In genomic region chr3:146160964-146161724, GRCh38 we compare ENCODE assay signal across 1 cellular context.
TF ChIP-seq lines count a peak whose summit lies in the region.

TSS of gene PLOD2 (minus strand) at chr3:146161184. CDS start at chr3:146160989, 195 bp downstream.

TF ChIP-seq in HEK293, 187 proteins besides CTCF, POLR2A, EP300 and RAD21 (continued from another document):
- TF ChIP-seq PBX3 (CRISPR knock-in tag; IDR thresholded peaks at IDR 0.05) (peak; percentile 34; the same call in 1 of the 2 replicates), ZNF248 (tag by site-specific recombination; IDR thresholded peaks at IDR 0.05) (no peak), KLF10 (tag by site-specific recombination; IDR thresholded peaks at IDR 0.05) (0 out of 2 replicates have a peak, but pooled peaks have one; percentile 17), YY1 (tag by site-specific recombination; IDR thresholded peaks at IDR 0.05) (no peak), ZNF518A (tag by site-specific recombination; conservative IDR thresholded peaks at IDR 0.05; ENCODE audit: low read depth) (no peak), ZNF692 (tag by site-specific recombination; IDR thresholded peaks at IDR 0.05) (peak; percentile 80), PRDM1 (tag by site-specific recombination; IDR thresholded peaks at IDR 0.05) (no peak), ZNF174 (tag by site-specific recombination; IDR thresholded peaks at IDR 0.05) (no peak), ZNF426 (tag by site-specific recombination; IDR thresholded peaks at IDR 0.05) (no peak), ZSCAN30 (tag by site-specific recombination; IDR thresholded peaks at IDR 0.05) (0 out of 2 replicates have a peak, but pooled peaks have one; percentile 28), ZNF677 (tag by site-specific recombination; IDR thresholded peaks at IDR 0.05) (no peak), ZNF404 (tag by site-specific recombination; IDR thresholded peaks at IDR 0.05) (no peak), ZNF112 (tag by site-specific recombination; IDR thresholded peaks at IDR 0.05) (no peak), ZBTB20 (tag by site-specific recombination; IDR thresholded peaks at IDR 0.05) (peak; percentile 48; the same call in 1 of the 2 replicates)
